ENCODE assay signal across 19 cellular contexts in the genomic region with DNA sequence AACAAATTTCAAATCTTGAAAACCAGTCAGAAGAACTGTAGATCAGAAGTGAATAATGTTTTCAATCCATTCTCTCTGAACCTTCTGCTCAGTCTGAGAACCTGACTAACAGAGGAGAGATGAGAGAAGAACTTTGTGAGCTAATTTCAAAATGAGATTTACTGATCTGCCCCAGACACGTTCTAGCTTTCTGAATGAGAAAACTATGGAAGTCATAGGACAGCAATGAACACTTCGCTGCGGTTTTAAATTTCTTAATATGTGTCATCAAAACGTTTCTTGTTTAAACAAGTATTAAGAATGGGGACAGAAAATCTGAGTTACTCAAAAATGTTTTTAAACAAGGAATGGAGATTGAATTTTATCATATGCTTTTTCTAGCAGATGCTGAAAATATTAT.
A peak's percentile ranks its signal among the peaks of the same experiment; 100 is the strongest.
DNase-seq lines count a peak whose midpoint lies in the region; ATAC-seq, FAIRE-seq and TF ChIP-seq lines count a peak whose summit lies in the region.
"Had no signal": no experiment of that assay in that cellular context is flagged by ENCODE, and none has a peak within 500 bp of the region (broad histone marks: within the 10 kb centered on the region; RNA-seq: fewer than 3 reads in every experiment).

No MANE protein-coding gene starts in this region.

- H3K4me1 ChIP-seq in GM12878 (ENCODE audit: control insufficient read depth, insufficient read depth, low read length), result peaks cover 6% of the 10 kb centered on the region; the same call in 1 of the 2 replicates
- H3K4me1 ChIP-seq: upper lobe of right lung had no signal

- no peaks in the 10 kb centered on the region for H3K79me2 ChIP-seq in GM12878 (ENCODE audit: control insufficient read depth, insufficient read depth, low read length)

- FAIRE-seq in GM12878 (lab: Jason Lieb, UNC), result peak; percentile 62

- H3K4me3 ChIP-seq in GM12878, result no peak overlapping the region
- H3K4me3 ChIP-seq: PC-9, upper lobe of right lung had no signal

- H3K36me3 Mint-ChIP-seq in activated T-cell treated with anti-CD3 and anti-CD28 coated beads, Interleukin-2, amount 50 U/mL, for 72 hours (ENCODE audit: insufficient read depth in 2 of 2), result no peaks in the 10 kb centered on the region
- H3K36me3 Mint-ChIP-seq in type B pancreatic cell, result no peaks in the 10 kb centered on the region
- H3K36me3 Mint-ChIP-seq: activated naive CD4-positive, alpha-beta T cell treated with anti-CD3 and anti-CD28 coated beads, Interleukin-2, amount 50 U/mL, for 24 hours; naive thymus-derived CD4-positive, alpha-beta T cell; stimulated activated memory B cell treated with anti-CD40 and anti-IgM and Interleukin-4, amounts not matched to agents 10 μg/mL and 1 μg/mL and 100 μg/mL, for 72 hours had no signal

- peak overlapping the region in 1 of 2 donors; percentile 44 for H3K4me3 Mint-ChIP-seq in activated T-cell treated with anti-CD3 and anti-CD28 coated beads, Interleukin-2, amount 50 U/mL, for 72 hours
- no peak overlapping the region for H3K4me3 Mint-ChIP-seq in type B pancreatic cell
- H3K4me3 Mint-ChIP-seq: activated naive CD4-positive, alpha-beta T cell treated with anti-CD3 and anti-CD28 coated beads, Interleukin-2, amount 50 U/mL, for 24 hours; naive thymus-derived CD4-positive, alpha-beta T cell; stimulated activated memory B cell treated with anti-CD40 and anti-IgM and Interleukin-4, amounts not matched to agents 10 μg/mL and 1 μg/mL and 100 μg/mL, for 72 hours had no signal

- H3K27ac Mint-ChIP-seq in activated T-cell treated with anti-CD3 and anti-CD28 coated beads, Interleukin-2, amount 50 U/mL, for 72 hours, result no peak overlapping the region
- H3K27ac Mint-ChIP-seq in type B pancreatic cell, result peak overlapping the region; percentile 46
- H3K27ac Mint-ChIP-seq: activated naive CD4-positive, alpha-beta T cell treated with anti-CD3 and anti-CD28 coated beads, Interleukin-2, amount 50 U/mL, for 24 hours; naive thymus-derived CD4-positive, alpha-beta T cell; stimulated activated memory B cell treated with anti-CD40 and anti-IgM and Interleukin-4, amounts not matched to agents 10 μg/mL and 1 μg/mL and 100 μg/mL, for 72 hours had no signal

- no peak for TF ChIP-seq CTCF in GM12878 (IDR thresholded peaks at IDR 0.05 in 2 of 3, conservative IDR thresholded peaks at IDR 0.05 in 1 of 3; ENCODE audit: control insufficient read depth in 2 of 3, extremely low read depth in 1 of 3, insufficient read depth in 1 of 3, low read depth in 3 of 3, low read length in 3 of 3)
- TF ChIP-seq CTCF in type B pancreatic cell (conservative IDR thresholded peaks at IDR 0.05), result no peak

- peaks cover 41% of the 10 kb centered on the region for H3K27me3 Mint-ChIP-seq in activated T-cell treated with anti-CD3 and anti-CD28 coated beads, Interleukin-2, amount 50 U/mL, for 72 hours (ENCODE audit: low read depth)
- peaks cover 2% of the 10 kb centered on the region for H3K27me3 Mint-ChIP-seq in type B pancreatic cell
- H3K27me3 Mint-ChIP-seq: activated naive CD4-positive, alpha-beta T cell treated with anti-CD3 and anti-CD28 coated beads, Interleukin-2, amount 50 U/mL, for 24 hours had no signal

- peaks cover 9% of the 10 kb centered on the region for H3K4me1 Mint-ChIP-seq in activated T-cell treated with anti-CD3 and anti-CD28 coated beads, Interleukin-2, amount 50 U/mL, for 72 hours (ENCODE audit: low read depth)
- no peaks in the 10 kb centered on the region for H3K4me1 Mint-ChIP-seq in type B pancreatic cell (ENCODE audit: unreplicated experiment)
- H3K4me1 Mint-ChIP-seq: activated naive CD4-positive, alpha-beta T cell treated with anti-CD3 and anti-CD28 coated beads, Interleukin-2, amount 50 U/mL, for 24 hours; stimulated activated memory B cell treated with anti-CD40 and anti-IgM and Interleukin-4, amounts not matched to agents 10 μg/mL and 1 μg/mL and 100 μg/mL, for 72 hours had no signal

- CTCF ChIA-PET in GM12878 (lab: Yijun Ruan, JAX), result interaction anchor here (1.3 kb wide), 1 partner anchor 9 kb away, joined by 5 read pairs; no protein-coding TSS in a partner anchor

- SMC1A ChIA-PET in GM12878 (lab: Charles Lee; ENCODE audit: uncharacterized antibody, unreplicated experiment), result interaction anchor here (1.2 to 1.3 kb wide), 2 partner anchors 11 to 235 kb away, joined by 3 to 4 read pairs; no protein-coding TSS in a partner anchor

- peak in 1 of 2 donors; percentile 9 for DNase-seq in activated T-cell treated with anti-CD3 and anti-CD28 coated beads, Interleukin-2, amount 50 U/mL, for 72 hours
- DNase-seq in activated T-cell treated with anti-CD3 and anti-CD28 coated beads for 4 hours, result no peak
- no peak for DNase-seq in GM12878 (ENCODE audit: low read depth, low spot score)
- no peak for DNase-seq in type B pancreatic cell (ENCODE audit: extremely low spot score, unreplicated experiment)
- DNase-seq in RKO (ENCODE audit: low spot score), result no peak
- no peak for DNase-seq in D341Med (ENCODE audit: low spot score)
- DNase-seq: ACHN; effector CD8-positive, alpha-beta T cell; foreskin melanocyte; naive thymus-derived CD4-positive, alpha-beta T cell; NCI-H2029 treated with DMSO at 0.1 percent for 48 hours; NCI-H524 treated with DMSO at 0.1 percent for 48 hours; PC-9; posterior cingulate gyrus; upper lobe of right lung had no signal

- H3K4me2 ChIP-seq in GM12878 (ENCODE audit: control insufficient read depth, insufficient read depth), result no peak overlapping the region
- H3K4me2 ChIP-seq: PC-9 had no signal

- intact Hi-C loops in GM12878 (cut with micrococcal nuclease; ENCODE audit: unreplicated experiment), result loop anchor here (10.0 kb wide), 1 partner anchor 1722 kb away; no protein-coding TSS in a partner anchor

- 2% methylated on average over 4 of the region's 4 CpGs for WGBS in GM12878 (ENCODE audit: insufficient coverage, insufficient replicate concordance, low lambda C conversion rate, missing lambda C conversion rate)

- H3K36me3 ChIP-seq in GM12878 (ENCODE audit: control insufficient read depth in 2 of 2, insufficient read depth in 2 of 2, low read length in 1 of 2), result no peaks in the 10 kb centered on the region
- H3K36me3 ChIP-seq: upper lobe of right lung had no signal

- TF ChIP-seq EP300 in GM12878 (IDR thresholded peaks at IDR 0.05; ENCODE audit: borderline replicate concordance in 1 of 2, control insufficient read depth in 1 of 2, low read depth in 2 of 2, low read length in 2 of 2), result no peak

- H3K9me3 Mint-ChIP-seq in activated T-cell treated with anti-CD3 and anti-CD28 coated beads, Interleukin-2, amount 50 U/mL, for 72 hours, result no peaks in the 10 kb centered on the region
- H3K9me3 Mint-ChIP-seq in type B pancreatic cell, result no peaks in the 10 kb centered on the region
- H3K9me3 Mint-ChIP-seq: activated naive CD4-positive, alpha-beta T cell treated with anti-CD3 and anti-CD28 coated beads, Interleukin-2, amount 50 U/mL, for 24 hours; naive thymus-derived CD4-positive, alpha-beta T cell; stimulated activated memory B cell treated with anti-CD40 and anti-IgM and Interleukin-4, amounts not matched to agents 10 μg/mL and 1 μg/mL and 100 μg/mL, for 72 hours had no signal

- peak; percentile 96 to 99 for ATAC-seq in activated T-cell treated with anti-CD3 and anti-CD28 coated beads, Interleukin-2, amount 50 U/mL, for 72 hours (replicated peaks in 1 of 2)
- ATAC-seq in HG02885 (IDR thresholded peaks at IDR 0.05; ENCODE audit: poor library complexity, unreplicated experiment) (peak; percentile 59), GM12878 (peak; percentile 78), HG03097 (IDR thresholded peaks at IDR 0.05; ENCODE audit: low FRiP score, unreplicated experiment) (no peak)
- ATAC-seq: naive thymus-derived CD4-positive, alpha-beta T cell; stimulated activated memory B cell treated with anti-CD40 and anti-IgM and Interleukin-4, amounts not matched to agents 10 μg/mL and 1 μg/mL and 100 μg/mL, for 72 hours; upper lobe of right lung had no signal

- no peak overlapping the region for H3K9ac ChIP-seq in GM12878 (ENCODE audit: control insufficient read depth, insufficient read depth, low read length)

- H3K27me3 ChIP-seq in GM12878 (replicated peaks in 1 of 2; ENCODE audit: control insufficient read depth in 2 of 2, insufficient read depth in 2 of 2, low read length in 1 of 2), result no peaks in the 10 kb centered on the region
- H3K27me3 ChIP-seq: upper lobe of right lung had no signal

- TF ChIP-seq POLR2A in GM12878 (IDR thresholded peaks at IDR 0.05; ENCODE audit: low read depth, low read length), result no peak

- no peaks in the 10 kb centered on the region for H4K20me1 ChIP-seq in GM12878 (ENCODE audit: control insufficient read depth, insufficient read depth)

- H3K27ac ChIP-seq in GM12878 (ENCODE audit: control insufficient read depth, insufficient read depth), result no peak overlapping the region
- H3K27ac ChIP-seq: PC-9, upper lobe of right lung had no signal

- no peaks in the 10 kb centered on the region for H3K9me3 ChIP-seq in GM12878 (replicated peaks; ENCODE audit: control insufficient read depth, insufficient read depth, low read length)
- H3K9me3 ChIP-seq: upper lobe of right lung had no signal

- POLR2A ChIA-PET in GM12878 (lab: Charles Lee), result no interaction called here

- no peak for TF ChIP-seq RAD21 in GM12878 (IDR thresholded peaks at IDR 0.05; ENCODE audit: insufficient read depth, low read depth, low read length)

- H2AFZ ChIP-seq in GM12878 (ENCODE audit: control insufficient read depth, low read depth, low read length), result no peak overlapping the region; the same call in 1 of the 2 replicates
- H2AFZ ChIP-seq: PC-9 had no signal

- RAD21 ChIA-PET in GM12878 (lab: Charles Lee; ENCODE audit: unreplicated experiment), result interaction anchor here (1.0 kb wide), 1 partner anchor 236 kb away, joined by 3 read pairs; no protein-coding TSS in a partner anchor

- no TSS peak for BruUV-seq in GM12878 (replicated peaks; lab: Mats Ljungman, UMichigan)

- in situ Hi-C loops in GM12878 (cut with MboI), result no loop called here

TF ChIP-seq in GM12878, 131 proteins besides CTCF, POLR2A, EP300 and RAD21:
- TF ChIP-seq IKZF2 (IDR thresholded peaks at IDR 0.05) (0 out of 4 replicates have a peak, but pooled peaks of 1 of the 2 experiments have one; percentile 26), GATAD2B (conservative IDR thresholded peaks at IDR 0.05; ENCODE audit: low read depth) (no peak), ESRRA (IDR thresholded peaks at IDR 0.05; ENCODE audit: low read length) (no peak), RUNX3 (IDR thresholded peaks at IDR 0.05; ENCODE audit: low read length) (peak; percentile 78), IRF4 (IDR thresholded peaks at IDR 0.05; ENCODE audit: low read depth, low read length) (peak; percentile 71), MEF2A (IDR thresholded peaks at IDR 0.05; ENCODE audit: insufficient read depth, low read depth, low read length) (no peak), BHLHE40 (IDR thresholded peaks at IDR 0.05; ENCODE audit: borderline replicate concordance in 1 of 2, low read depth in 2 of 2, low read length in 1 of 2) (0 out of 4 replicates have a peak, but pooled peaks of 1 of the 2 experiments have one; percentile 12), JUNB (IDR thresholded peaks at IDR 0.05) (peak; percentile 76), RB1 (IDR thresholded peaks at IDR 0.05; ENCODE audit: borderline replicate concordance) (no peak)
TF ChIP-seq in GM12878: peak in this region for 5.
